ENCODE assay signal across 23 cellular contexts in the genomic region with DNA sequence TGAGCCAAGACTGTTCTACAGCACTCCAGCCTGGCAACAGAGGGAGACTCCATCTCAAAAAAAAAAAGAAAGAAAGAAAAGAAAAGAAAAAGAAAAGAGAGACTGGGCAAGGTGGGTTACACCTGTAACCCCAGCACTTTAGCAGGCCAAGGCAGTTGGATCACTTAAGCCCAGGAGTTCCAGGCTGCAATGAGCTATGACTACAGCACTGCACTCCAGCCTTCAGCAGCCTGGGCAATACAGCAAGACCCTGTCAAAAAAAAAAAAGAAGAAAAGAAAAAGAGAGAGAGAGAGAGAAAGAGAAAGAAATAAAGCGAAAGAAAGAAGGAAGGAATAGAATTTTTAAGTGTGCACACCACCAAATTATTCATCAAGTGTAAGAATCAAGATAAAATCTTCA. TPM values are rescaled to one million over a fixed set of nuclear protein-coding genes. Genes with fewer than 3 reads are reported as not detected.
DNase-seq lines count a peak whose midpoint lies in the region; ATAC-seq and TF ChIP-seq lines count a peak whose summit lies in the region.
"Had no signal": no experiment of that assay in that cellular context is flagged by ENCODE, and none has a peak within 500 bp of the region (broad histone marks: within the 10 kb centered on the region; RNA-seq: fewer than 3 reads in every experiment).

No MANE protein-coding gene starts in this region.

- DNase-seq in activated CD4-positive, alpha-beta memory T cell treated with anti-CD3 and anti-CD28 coated beads, Interleukin-2, amount 10 ng/mL, durations not matched to agents 7 days and 5 days, result no peak
- no peak for DNase-seq in activated CD4-positive, alpha-beta memory T cell treated with anti-CD3 and anti-CD28 coated beads for 36 hours
- DNase-seq in T-helper 17 cell, result no peak
- DNase-seq in hepatocyte (ENCODE audit: low spot score), result no peak
- no peak for DNase-seq in stimulated activated effector memory CD8-positive, alpha-beta T cell treated with anti-CD3 and anti-CD28 coated beads, Interleukin-12 subunit alpha, Interleukin-12 subunit beta, amount 100 ng/mL, for 72 hours (ENCODE audit: low spot score in 2 of 2)
- DNase-seq in psoas muscle, result no peak
- no peak for DNase-seq in NCI-H1417 treated with DMSO at 0.1 percent for 48 hours (lab: John Stamatoyannopoulos, UW)
- DNase-seq: activated CD4-positive, alpha-beta T cell treated with anti-CD3 and anti-CD28 coated beads, Interleukin-2, amount 50 U/mL, for 4 hours; activated naive CD4-positive, alpha-beta T cell treated with anti-CD3 and anti-CD28 coated beads for 36 hours; activated T-cell treated with anti-CD3 and anti-CD28 coated beads for 4 hours; aorta; cerebellar nuclear complex; GF-D8; left colon; NCI-H146; NCI-H69; Right ventricle myocardium superior; stimulated activated CD8-positive, alpha-beta memory T cell treated with anti-CD3 and anti-CD28 coated beads, Interleukin-4, amount 100 ng/mL, for 48 hours had no signal

- peak overlapping the region; percentile 97 for H3K4me2 ChIP-seq in hepatocyte
- H3K4me2 ChIP-seq: BLaER1 had no signal

- no peak for TF ChIP-seq CTCF in hepatocyte (IDR thresholded peaks at IDR 0.05; ENCODE audit: poor library complexity)
- TF ChIP-seq CTCF in psoas muscle (IDR thresholded peaks at IDR 0.05), result no peak

- H3K36me3 ChIP-seq in hepatocyte (replicated peaks; ENCODE audit: insufficient read depth, low read depth) (no peaks in the 10 kb centered on the region), psoas muscle (ENCODE audit: insufficient read depth in 1 of 2, low read depth in 1 of 2) (no peaks in the 10 kb centered on the region)
- H3K36me3 ChIP-seq: BLaER1, neutrophil had no signal

- WGBS in hepatocyte (ENCODE audit: low lambda C conversion rate, missing lambda C conversion rate), result 82% methylated on average over 1 of the region's 1 CpG
- 94 to 98% (median 95%) methylated on average over 1 of the region's 1 CpG for WGBS in psoas muscle, 3 donors

- H3K27me3 ChIP-seq in hepatocyte, result no peaks in the 10 kb centered on the region
- H3K27me3 ChIP-seq in psoas muscle (ENCODE audit: insufficient read depth in 3 of 3, low read length in 2 of 3), result no peaks in the 10 kb centered on the region

- intact Hi-C loops in activated CD4-positive, alpha-beta memory T cell treated with anti-CD3 and anti-CD28 coated beads for 36 hours (cut with micrococcal nuclease), result loop anchor here (5.0 to 10.0 kb wide), 4 partner anchors 50 to 383 kb away; partner anchors contain the start of gene AFG3L2
- intact Hi-C loops in psoas muscle (cut with DNase I), result loop anchor here in 1 of 2 donors (5.0 kb wide), 1 partner anchor 103 kb away; no protein-coding TSS in a partner anchor

- CTCF ChIA-PET in activated CD4-positive, alpha-beta memory T cell treated with anti-CD3 and anti-CD28 coated beads, Interleukin-2, amount 10 ng/mL, durations not matched to agents 7 days and 5 days (lab: Charles Lee), result no interaction called here
- CTCF ChIA-PET in activated CD4-positive, alpha-beta memory T cell treated with anti-CD3 and anti-CD28 coated beads for 36 hours (lab: Charles Lee), result no interaction called here

- H3K4me3 Mint-ChIP-seq in activated CD4-positive, alpha-beta memory T cell treated with anti-CD3 and anti-CD28 coated beads, Interleukin-2, amount 10 ng/mL, durations not matched to agents 7 days and 5 days, result no peak overlapping the region
- H3K4me3 Mint-ChIP-seq in activated CD4-positive, alpha-beta memory T cell treated with anti-CD3 and anti-CD28 coated beads for 36 hours, result no peak overlapping the region
- H3K4me3 Mint-ChIP-seq in T-helper 17 cell, result peak overlapping the region; percentile 64
- H3K4me3 Mint-ChIP-seq in stimulated activated effector memory CD8-positive, alpha-beta T cell treated with anti-CD3 and anti-CD28 coated beads, Interleukin-12 subunit alpha, Interleukin-12 subunit beta, amount 100 ng/mL, for 72 hours, result peak overlapping the region; percentile 9
- H3K4me3 Mint-ChIP-seq: activated naive CD4-positive, alpha-beta T cell treated with anti-CD3 and anti-CD28 coated beads for 36 hours had no signal

- ATAC-seq in T-helper 17 cell, result no peak
- no peak for ATAC-seq in stimulated activated effector memory CD8-positive, alpha-beta T cell treated with anti-CD3 and anti-CD28 coated beads, Interleukin-12 subunit alpha, Interleukin-12 subunit beta, amount 100 ng/mL, for 72 hours
- no peak for ATAC-seq in psoas muscle
- no peak for ATAC-seq in HG02623 (IDR thresholded peaks at IDR 0.05; ENCODE audit: unreplicated experiment)
- ATAC-seq: left colon had no signal

- peaks cover 15% of the 10 kb centered on the region for H3K27me3 Mint-ChIP-seq in activated CD4-positive, alpha-beta memory T cell treated with anti-CD3 and anti-CD28 coated beads, Interleukin-2, amount 10 ng/mL, durations not matched to agents 7 days and 5 days
- peaks cover 12% of the 10 kb centered on the region for H3K27me3 Mint-ChIP-seq in activated CD4-positive, alpha-beta memory T cell treated with anti-CD3 and anti-CD28 coated beads for 36 hours
- peaks cover 5% of the 10 kb centered on the region for H3K27me3 Mint-ChIP-seq in T-helper 17 cell

- H3K4me1 Mint-ChIP-seq in activated CD4-positive, alpha-beta memory T cell treated with anti-CD3 and anti-CD28 coated beads, Interleukin-2, amount 10 ng/mL, durations not matched to agents 7 days and 5 days, result peaks cover 51% of the 10 kb centered on the region
- H3K4me1 Mint-ChIP-seq in activated CD4-positive, alpha-beta memory T cell treated with anti-CD3 and anti-CD28 coated beads for 36 hours (ENCODE audit: low read depth), result peaks cover 26% of the 10 kb centered on the region
- H3K4me1 Mint-ChIP-seq in T-helper 17 cell, result peaks cover 21% of the 10 kb centered on the region
- H3K4me1 Mint-ChIP-seq in stimulated activated effector memory CD8-positive, alpha-beta T cell treated with anti-CD3 and anti-CD28 coated beads, Interleukin-12 subunit alpha, Interleukin-12 subunit beta, amount 100 ng/mL, for 72 hours, result peaks cover 24% of the 10 kb centered on the region

- no peaks in the 10 kb centered on the region for H3K9me2 ChIP-seq in hepatocyte (replicated peaks; ENCODE audit: insufficient read depth)

- H4K20me1 ChIP-seq in hepatocyte (ENCODE audit: insufficient read depth, poor library complexity, severe bottlenecking), result peaks cover 28% of the 10 kb centered on the region

- no peak overlapping the region for H3K27ac ChIP-seq in hepatocyte
- H3K27ac ChIP-seq in psoas muscle, result no peak overlapping the region
- H3K27ac ChIP-seq: BLaER1, HL-60, neutrophil had no signal

- H3K4me1 ChIP-seq in hepatocyte (ENCODE audit: insufficient read depth) (no peaks in the 10 kb centered on the region), psoas muscle (peaks cover 29% of the 10 kb centered on the region)

- H3K79me2 ChIP-seq in hepatocyte, result peaks cover 60% of the 10 kb centered on the region

- no peaks in the 10 kb centered on the region for H3K9me3 Mint-ChIP-seq in activated CD4-positive, alpha-beta memory T cell treated with anti-CD3 and anti-CD28 coated beads, Interleukin-2, amount 10 ng/mL, durations not matched to agents 7 days and 5 days
- no peaks in the 10 kb centered on the region for H3K9me3 Mint-ChIP-seq in activated CD4-positive, alpha-beta memory T cell treated with anti-CD3 and anti-CD28 coated beads for 36 hours
- H3K9me3 Mint-ChIP-seq in stimulated activated effector memory CD8-positive, alpha-beta T cell treated with anti-CD3 and anti-CD28 coated beads, Interleukin-12 subunit alpha, Interleukin-12 subunit beta, amount 100 ng/mL, for 72 hours, result no peaks in the 10 kb centered on the region
- H3K9me3 Mint-ChIP-seq: activated naive CD4-positive, alpha-beta T cell treated with anti-CD3 and anti-CD28 coated beads for 36 hours; IgD-negative memory B cell had no signal

- H3K27ac Mint-ChIP-seq in activated CD4-positive, alpha-beta memory T cell treated with anti-CD3 and anti-CD28 coated beads, Interleukin-2, amount 10 ng/mL, durations not matched to agents 7 days and 5 days, result peak overlapping the region; percentile 23
- no peak overlapping the region for H3K27ac Mint-ChIP-seq in activated CD4-positive, alpha-beta memory T cell treated with anti-CD3 and anti-CD28 coated beads for 36 hours
- no peak overlapping the region for H3K27ac Mint-ChIP-seq in T-helper 17 cell
- peak overlapping the region; percentile 52 for H3K27ac Mint-ChIP-seq in stimulated activated effector memory CD8-positive, alpha-beta T cell treated with anti-CD3 and anti-CD28 coated beads, Interleukin-12 subunit alpha, Interleukin-12 subunit beta, amount 100 ng/mL, for 72 hours
- H3K27ac Mint-ChIP-seq: activated naive CD4-positive, alpha-beta T cell treated with anti-CD3 and anti-CD28 coated beads for 36 hours; IgD-negative memory B cell had no signal

- H3K9me3 ChIP-seq in T-helper 17 cell (ENCODE audit: control insufficient read depth, low read length, poor library complexity, severe bottlenecking) (no peaks in the 10 kb centered on the region), hepatocyte (ENCODE audit: low read depth) (no peaks in the 10 kb centered on the region), psoas muscle (no peaks in the 10 kb centered on the region)
- H3K9me3 ChIP-seq: BLaER1, neutrophil had no signal

- H3K4me3 ChIP-seq in hepatocyte (no peak overlapping the region), psoas muscle (no peak overlapping the region)
- H3K4me3 ChIP-seq: BLaER1 had no signal

- H2AFZ ChIP-seq in hepatocyte, result no peak overlapping the region

- peaks cover 2% of the 10 kb centered on the region for H3K36me3 Mint-ChIP-seq in activated CD4-positive, alpha-beta memory T cell treated with anti-CD3 and anti-CD28 coated beads, Interleukin-2, amount 10 ng/mL, durations not matched to agents 7 days and 5 days (ENCODE audit: low read depth)
- H3K36me3 Mint-ChIP-seq in activated CD4-positive, alpha-beta memory T cell treated with anti-CD3 and anti-CD28 coated beads for 36 hours, result no peaks in the 10 kb centered on the region
- H3K36me3 Mint-ChIP-seq in T-helper 17 cell (ENCODE audit: low read depth), result no peaks in the 10 kb centered on the region
- no peaks in the 10 kb centered on the region for H3K36me3 Mint-ChIP-seq in stimulated activated effector memory CD8-positive, alpha-beta T cell treated with anti-CD3 and anti-CD28 coated beads, Interleukin-12 subunit alpha, Interleukin-12 subunit beta, amount 100 ng/mL, for 72 hours

- POLR2A ChIA-PET in activated CD4-positive, alpha-beta memory T cell treated with anti-CD3 and anti-CD28 coated beads, Interleukin-2, amount 10 ng/mL, durations not matched to agents 7 days and 5 days (lab: Charles Lee), result no interaction called here
- POLR2A ChIA-PET in activated CD4-positive, alpha-beta memory T cell treated with anti-CD3 and anti-CD28 coated beads for 36 hours (lab: Charles Lee), result interaction anchor here (0.6 kb wide), 1 partner anchor 31 kb away, joined by 3 read pairs; no protein-coding TSS in a partner anchor

RNA-seq across cellular contexts. Expression of gene SPIRE1, which starts 2.9 kb away (rescaled TPM):
- total RNA-seq in activated CD4-positive, alpha-beta memory T cell treated with anti-CD3 and anti-CD28 coated beads, Interleukin-2, amount 10 ng/mL, durations not matched to agents 7 days and 5 days, result 1 to 10 TPM; 4.5 to 6.3 TPM
- 1 to 10 TPM; 5.1 to 7.2 TPM for total RNA-seq in activated CD4-positive, alpha-beta memory T cell treated with anti-CD3 and anti-CD28 coated beads for 36 hours
- total RNA-seq in T-helper 17 cell, result 1 to 10 TPM; 1.1 to 3.5 TPM
- total RNA-seq in hepatocyte, result 18.9 and 21.0 TPM in 2 replicates
- polyA plus RNA-seq in hepatocyte, result 11.1 and 13.1 TPM in 2 replicates
- 10 to 100 TPM; 36.6 to 82.3 (median 41.9) TPM for total RNA-seq in psoas muscle
- polyA plus RNA-seq in psoas muscle, result 10 to 100 TPM; 15.5 to 59.9 (median 22.1) TPM

RNA-seq across cellular contexts. Expression of gene CEP76, which starts 47.6 kb away (rescaled TPM):
- total RNA-seq in activated CD4-positive, alpha-beta memory T cell treated with anti-CD3 and anti-CD28 coated beads, Interleukin-2, amount 10 ng/mL, durations not matched to agents 7 days and 5 days, result 10 to 100 TPM; 14.8 TPM
- total RNA-seq in activated CD4-positive, alpha-beta memory T cell treated with anti-CD3 and anti-CD28 coated beads for 36 hours, result 10 to 100 TPM; 14.4 to 15.0 TPM
- 10 to 100 TPM in 1 of 2 donors, 1 to 10 TPM in 1; 8.9 to 10.5 TPM for total RNA-seq in T-helper 17 cell
- total RNA-seq in hepatocyte, result 10.0 and 11.9 TPM in 2 replicates
- polyA plus RNA-seq in hepatocyte, result 2.0 and 4.7 TPM in 2 replicates
- total RNA-seq in psoas muscle, result 1 to 10 TPM; 3.9 to 5.7 (median 4.3) TPM
- 1 to 10 TPM; 2.3 to 6.4 (median 2.4) TPM for polyA plus RNA-seq in psoas muscle

RNA-seq across cellular contexts. Expression of gene PSMG2, which starts 47.9 kb away (rescaled TPM):
- total RNA-seq in activated CD4-positive, alpha-beta memory T cell treated with anti-CD3 and anti-CD28 coated beads, Interleukin-2, amount 10 ng/mL, durations not matched to agents 7 days and 5 days, result 100 to 1,000 TPM; 115 to 118 TPM
- total RNA-seq in activated CD4-positive, alpha-beta memory T cell treated with anti-CD3 and anti-CD28 coated beads for 36 hours, result 100 to 1,000 TPM; 112 to 119 TPM
- 10 to 100 TPM; 49.6 to 60.7 TPM for total RNA-seq in T-helper 17 cell
- total RNA-seq in hepatocyte, result 76.2 and 92.0 TPM in 2 replicates
- 76.2 and 79.4 TPM in 2 replicates for polyA plus RNA-seq in hepatocyte
- total RNA-seq in psoas muscle, result 10 to 100 TPM; 32.9 to 53.8 (median 52.5) TPM
- 10 to 100 TPM; 63.5 to 67.7 (median 67.0) TPM for polyA plus RNA-seq in psoas muscle

Comparison
In these comparisons a context has a peak if more than half of its experiments do, and no peak if none do; other contexts are left out.
1. H3K27ac Mint-ChIP-seq: peak in activated CD4-positive, alpha-beta memory T cell treated with anti-CD3 and anti-CD28 coated beads, Interleukin-2, amount 10 ng/mL, durations not matched to agents 7 days and 5 days (single experiment) and stimulated activated effector memory CD8-positive, alpha-beta T cell treated with anti-CD3 and anti-CD28 coated beads, Interleukin-12 subunit alpha, Interleukin-12 subunit beta, amount 100 ng/mL, for 72 hours (single experiment); none in activated CD4-positive, alpha-beta memory T cell treated with anti-CD3 and anti-CD28 coated beads for 36 hours (single experiment) and T-helper 17 cell (single experiment).
2. H3K4me3 Mint-ChIP-seq: peak in T-helper 17 cell (single experiment) and stimulated activated effector memory CD8-positive, alpha-beta T cell treated with anti-CD3 and anti-CD28 coated beads, Interleukin-12 subunit alpha, Interleukin-12 subunit beta, amount 100 ng/mL, for 72 hours (single experiment); none in activated CD4-positive, alpha-beta memory T cell treated with anti-CD3 and anti-CD28 coated beads, Interleukin-2, amount 10 ng/mL, durations not matched to agents 7 days and 5 days (single experiment) and activated CD4-positive, alpha-beta memory T cell treated with anti-CD3 and anti-CD28 coated beads for 36 hours (single experiment).